1 cellular context compared by ENCODE assay signal in genomic region chr18:23066060-23066459, GRCh38.
TF ChIP-seq lines count a peak whose summit lies in the region.

No MANE protein-coding gene starts in this region.

TF ChIP-seq in GM23338, 12 proteins besides CTCF, POLR2A, EP300 and RAD21 (continued from another document):
- TF ChIP-seq REST (IDR thresholded peaks at IDR 0.05; ENCODE audit: unreplicated experiment) (no peak), JUNB (IDR thresholded peaks at IDR 0.05; ENCODE audit: unreplicated experiment) (no peak), ZNF331 (CRISPR knock-in tag; IDR thresholded peaks at IDR 0.05; ENCODE audit: low read depth) (no peak), CREB1 (CRISPR knock-in tag; IDR thresholded peaks at IDR 0.05; ENCODE audit: low read depth) (no peak)
